Comparison of ENCODE assay signal across 8 cellular contexts in genomic region chr3:122754867-122755835, GRCh38. TPM values are rescaled to one million over a fixed set of nuclear protein-coding genes. Genes with fewer than 3 reads are reported as not detected.
DNase-seq lines count a peak whose midpoint lies in the region; ATAC-seq and TF ChIP-seq lines count a peak whose summit lies in the region.

No MANE protein-coding gene starts in this region.

- DNase-seq in left ventricle myocardium inferior (no peak), Right ventricle myocardium superior (no peak), mucosa of descending colon (peak in 1 of 3 donors; percentile 23), SIG-M5 (lab: John Stamatoyannopoulos, UW) (no peak), NOMO-1 (lab: John Stamatoyannopoulos, UW; ENCODE audit: unreplicated experiment in 2 of 2) (no peak)
- DNase-seq in central memory CD4-positive, alpha-beta T cell: peak; percentile 33

- H3K4me3 ChIP-seq in left ventricle myocardium inferior: no peak overlapping the region
- no peak overlapping the region for H3K4me3 ChIP-seq in mucosa of descending colon

- H3K9me3 ChIP-seq in left ventricle myocardium inferior (replicated peaks) (no peaks in the 10 kb centered on the region), mucosa of descending colon (no peaks in the 10 kb centered on the region)

- no peaks in the 10 kb centered on the region for H3K9me3 Mint-ChIP-seq in IgD-negative memory B cell

- H3K36me3 ChIP-seq in left ventricle myocardium inferior: peaks cover 45% of the 10 kb centered on the region
- H3K36me3 ChIP-seq in mucosa of descending colon (ENCODE audit: low read depth): no peaks in the 10 kb centered on the region

- no peak for ATAC-seq in Right ventricle myocardium superior (ENCODE audit: poor library complexity)
- ATAC-seq in mucosa of descending colon: peak; percentile 91
- ATAC-seq in HG02571 (IDR thresholded peaks at IDR 0.05; ENCODE audit: unreplicated experiment): no peak

- peaks cover 11% of the 10 kb centered on the region for H3K36me3 Mint-ChIP-seq in IgD-negative memory B cell

- peaks cover 0 to 7% (median 3%) of the 10 kb centered on the region in 3 donors for H3K4me1 Mint-ChIP-seq in IgD-negative memory B cell

- no peak overlapping the region for H3K4me3 Mint-ChIP-seq in IgD-negative memory B cell

- peak overlapping the region in 2 of 3 donors; percentile 47 to 84 for H3K27ac Mint-ChIP-seq in IgD-negative memory B cell

- no peaks in the 10 kb centered on the region for H3K27me3 ChIP-seq in left ventricle myocardium inferior (ENCODE audit: low read depth)

- H3K4me1 ChIP-seq in left ventricle myocardium inferior (peaks cover 4% of the 10 kb centered on the region), mucosa of descending colon (ENCODE audit: low read depth) (peaks cover 3% of the 10 kb centered on the region)

- intact Hi-C loops in left ventricle myocardium inferior (cut with micrococcal nuclease): no loop called here
- intact Hi-C loops in Right ventricle myocardium superior (cut with DNase I): no loop called here
- intact Hi-C loops in mucosa of descending colon (cut with DNase I, micrococcal nuclease): no loop called here

- TF ChIP-seq CTCF in left ventricle myocardium inferior (IDR thresholded peaks at IDR 0.05; ENCODE audit: borderline replicate concordance) (peak; percentile 68), mucosa of descending colon (IDR thresholded peaks at IDR 0.05) (peak; percentile 49)

- H3K27me3 Mint-ChIP-seq in IgD-negative memory B cell: no peaks in the 10 kb centered on the region

- H3K27ac ChIP-seq in left ventricle myocardium inferior (replicated peaks): no peak overlapping the region

RNA-seq across cellular contexts. Expression of gene HSPBAP1, which starts 38.5 kb away (rescaled TPM):
- total RNA-seq in left ventricle myocardium inferior (3.8 TPM), Right ventricle myocardium superior (5.5 TPM), mucosa of descending colon (10 to 100 TPM in 1 of 3 donors, 1 to 10 TPM in 2; 6.6 to 12.2 (median 7.9) TPM)
- 8.8 TPM for polyA plus RNA-seq in IgD-negative memory B cell

RNA-seq across cellular contexts. Expression of gene SLC49A4, which starts 39.7 kb away (rescaled TPM):
- 14.5 TPM for total RNA-seq in left ventricle myocardium inferior
- 15.0 TPM for total RNA-seq in Right ventricle myocardium superior
- 1.6 TPM for polyA plus RNA-seq in IgD-negative memory B cell
- 10 to 100 TPM; 16.4 to 27.7 (median 22.9) TPM for total RNA-seq in mucosa of descending colon
